ENCODE assay signal across 1 cellular context in genomic region chr11:102346748-102347525, GRCh38.
TF ChIP-seq lines count a peak whose summit lies in the region.

Gene BIRC2, plus strand, starts transcription at chr11:102347214. Its CDS starts 2,641 bp downstream, at chr11:102349855.

TF ChIP-seq in WTC11, 78 proteins besides CTCF, POLR2A, EP300 and RAD21 (continued from another document):
- TF ChIP-seq ZNF416 (CRISPR knock-in tag; IDR thresholded peaks at IDR 0.05) (peak; percentile 10; the same call in 1 of the 2 replicates), ZNF138 (CRISPR knock-in tag; conservative IDR thresholded peaks at IDR 0.05) (no peak), KAT7 (CRISPR knock-in tag; IDR thresholded peaks at IDR 0.05; ENCODE audit: borderline replicate concordance) (0 out of 2 replicates have a peak, but pooled peaks have one; percentile 20), ZNF232 (CRISPR knock-in tag; IDR thresholded peaks at IDR 0.05) (no peak), NFE2L1 (CRISPR knock-in tag; IDR thresholded peaks at IDR 0.05) (peak; percentile 79; the same call in 1 of the 2 replicates), PRRX2 (CRISPR knock-in tag; IDR thresholded peaks at IDR 0.05) (peak; percentile 69; the same call in 1 of the 2 replicates), NR3C1 (CRISPR knock-in tag; conservative IDR thresholded peaks at IDR 0.05; ENCODE audit: low read depth) (no peak; the same call in 1 of the 2 replicates), NFATC4 (CRISPR knock-in tag; IDR thresholded peaks at IDR 0.05) (no peak), CREM (CRISPR knock-in tag; IDR thresholded peaks at IDR 0.05) (peak; percentile 95), FOXP1 (CRISPR knock-in tag; IDR thresholded peaks at IDR 0.05; ENCODE audit: borderline replicate concordance) (peak; percentile 94; the same call in 1 of the 2 replicates), TCF7 (CRISPR knock-in tag; IDR thresholded peaks at IDR 0.05; ENCODE audit: low read depth) (no peak), ZNF512 (CRISPR knock-in tag; IDR thresholded peaks at IDR 0.05; ENCODE audit: borderline replicate concordance) (no peak), ZBTB43 (CRISPR knock-in tag; IDR thresholded peaks at IDR 0.05) (no peak), ATF3 (CRISPR knock-in tag; conservative IDR thresholded peaks at IDR 0.05) (no peak), MLX (CRISPR knock-in tag; IDR thresholded peaks at IDR 0.05) (no peak), E2F4 (CRISPR knock-in tag; IDR thresholded peaks at IDR 0.05; ENCODE audit: borderline replicate concordance, low read depth) (no peak), ZNF219 (CRISPR knock-in tag; IDR thresholded peaks at IDR 0.05; ENCODE audit: borderline replicate concordance) (no peak), ZNF263 (CRISPR knock-in tag; IDR thresholded peaks at IDR 0.05; ENCODE audit: low read depth) (no peak), ZNF423 (CRISPR knock-in tag; IDR thresholded peaks at IDR 0.05) (no peak)
- TF ChIP-seq, protein P1, sequence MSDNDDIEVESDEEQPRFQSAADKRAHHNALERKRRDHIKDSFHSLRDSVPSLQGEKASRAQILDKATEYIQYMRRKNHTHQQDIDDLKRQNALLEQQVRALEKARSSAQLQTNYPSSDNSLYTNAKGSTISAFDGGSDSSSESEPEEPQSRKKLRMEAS (CRISPR knock-in tag; IDR thresholded peaks at IDR 0.05) = peak; percentile 66
- TF ChIP-seq, protein P2, sequence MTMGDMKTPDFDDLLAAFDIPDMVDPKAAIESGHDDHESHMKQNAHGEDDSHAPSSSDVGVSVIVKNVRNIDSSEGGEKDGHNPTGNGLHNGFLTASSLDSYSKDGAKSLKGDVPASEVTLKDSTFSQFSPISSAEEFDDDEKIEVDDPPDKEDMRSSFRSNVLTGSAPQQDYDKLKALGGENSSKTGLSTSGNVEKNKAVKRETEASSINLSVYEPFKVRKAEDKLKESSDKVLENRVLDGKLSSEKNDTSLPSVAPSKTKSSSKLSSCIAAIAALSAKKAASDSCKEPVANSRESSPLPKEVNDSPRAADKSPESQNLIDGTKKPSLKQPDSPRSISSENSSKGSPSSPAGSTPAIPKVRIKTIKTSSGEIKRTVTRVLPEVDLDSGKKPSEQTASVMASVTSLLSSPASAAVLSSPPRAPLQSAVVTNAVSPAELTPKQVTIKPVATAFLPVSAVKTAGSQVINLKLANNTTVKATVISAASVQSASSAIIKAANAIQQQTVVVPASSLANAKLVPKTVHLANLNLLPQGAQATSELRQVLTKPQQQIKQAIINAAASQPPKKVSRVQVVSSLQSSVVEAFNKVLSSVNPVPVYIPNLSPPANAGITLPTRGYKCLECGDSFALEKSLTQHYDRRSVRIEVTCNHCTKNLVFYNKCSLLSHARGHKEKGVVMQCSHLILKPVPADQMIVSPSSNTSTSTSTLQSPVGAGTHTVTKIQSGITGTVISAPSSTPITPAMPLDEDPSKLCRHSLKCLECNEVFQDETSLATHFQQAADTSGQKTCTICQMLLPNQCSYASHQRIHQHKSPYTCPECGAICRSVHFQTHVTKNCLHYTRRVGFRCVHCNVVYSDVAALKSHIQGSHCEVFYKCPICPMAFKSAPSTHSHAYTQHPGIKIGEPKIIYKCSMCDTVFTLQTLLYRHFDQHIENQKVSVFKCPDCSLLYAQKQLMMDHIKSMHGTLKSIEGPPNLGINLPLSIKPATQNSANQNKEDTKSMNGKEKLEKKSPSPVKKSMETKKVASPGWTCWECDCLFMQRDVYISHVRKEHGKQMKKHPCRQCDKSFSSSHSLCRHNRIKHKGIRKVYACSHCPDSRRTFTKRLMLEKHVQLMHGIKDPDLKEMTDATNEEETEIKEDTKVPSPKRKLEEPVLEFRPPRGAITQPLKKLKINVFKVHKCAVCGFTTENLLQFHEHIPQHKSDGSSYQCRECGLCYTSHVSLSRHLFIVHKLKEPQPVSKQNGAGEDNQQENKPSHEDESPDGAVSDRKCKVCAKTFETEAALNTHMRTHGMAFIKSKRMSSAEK (CRISPR knock-in tag; IDR thresholded peaks at IDR 0.05; ENCODE audit: borderline replicate concordance) = no peak
- TF ChIP-seq, protein P3, sequence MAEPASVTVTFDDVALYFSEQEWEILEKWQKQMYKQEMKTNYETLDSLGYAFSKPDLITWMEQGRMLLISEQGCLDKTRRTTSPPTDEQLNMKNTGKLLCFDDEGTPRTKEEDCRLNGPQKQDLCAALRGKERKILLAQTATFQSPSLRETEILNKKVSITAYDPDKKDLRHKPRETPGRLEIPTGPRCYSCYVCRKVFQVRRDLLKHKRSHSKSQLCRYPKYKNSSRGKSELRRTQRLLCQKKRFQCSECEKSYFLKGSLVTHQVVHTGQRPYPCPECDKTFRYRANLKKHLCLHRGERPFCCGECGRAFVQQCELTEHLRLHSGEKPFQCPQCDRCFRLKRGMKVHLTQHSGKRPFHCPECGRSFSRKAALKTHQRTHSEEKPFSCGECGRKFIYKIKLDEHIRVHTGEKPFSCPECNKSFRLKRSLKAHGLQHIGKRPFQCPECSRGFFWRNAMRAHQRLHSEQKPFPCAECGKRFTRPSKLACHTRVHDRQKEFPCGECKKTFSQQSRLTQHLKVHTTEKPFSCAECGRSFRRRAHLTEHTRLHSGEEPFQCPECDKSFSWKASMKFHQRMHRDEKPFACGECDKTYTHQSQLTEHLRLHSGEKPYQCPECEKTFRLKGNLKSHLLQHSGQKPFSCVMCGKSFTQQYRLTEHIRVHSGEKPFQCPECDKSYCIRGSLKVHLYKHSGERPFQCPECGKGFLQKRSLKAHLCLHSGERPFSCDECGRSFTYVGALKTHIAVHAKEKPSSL (CRISPR knock-in tag; conservative IDR thresholded peaks at IDR 0.05) = no peak
- TF ChIP-seq, protein P4, sequence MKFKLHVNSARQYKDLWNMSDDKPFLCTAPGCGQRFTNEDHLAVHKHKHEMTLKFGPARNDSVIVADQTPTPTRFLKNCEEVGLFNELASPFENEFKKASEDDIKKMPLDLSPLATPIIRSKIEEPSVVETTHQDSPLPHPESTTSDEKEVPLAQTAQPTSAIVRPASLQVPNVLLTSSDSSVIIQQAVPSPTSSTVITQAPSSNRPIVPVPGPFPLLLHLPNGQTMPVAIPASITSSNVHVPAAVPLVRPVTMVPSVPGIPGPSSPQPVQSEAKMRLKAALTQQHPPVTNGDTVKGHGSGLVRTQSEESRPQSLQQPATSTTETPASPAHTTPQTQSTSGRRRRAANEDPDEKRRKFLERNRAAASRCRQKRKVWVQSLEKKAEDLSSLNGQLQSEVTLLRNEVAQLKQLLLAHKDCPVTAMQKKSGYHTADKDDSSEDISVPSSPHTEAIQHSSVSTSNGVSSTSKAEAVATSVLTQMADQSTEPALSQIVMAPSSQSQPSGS (CRISPR knock-in tag; IDR thresholded peaks at IDR 0.05; ENCODE audit: borderline replicate concordance, low read depth) = peak; percentile 72; the same call in 1 of the 2 replicates
- TF ChIP-seq, protein P5, sequence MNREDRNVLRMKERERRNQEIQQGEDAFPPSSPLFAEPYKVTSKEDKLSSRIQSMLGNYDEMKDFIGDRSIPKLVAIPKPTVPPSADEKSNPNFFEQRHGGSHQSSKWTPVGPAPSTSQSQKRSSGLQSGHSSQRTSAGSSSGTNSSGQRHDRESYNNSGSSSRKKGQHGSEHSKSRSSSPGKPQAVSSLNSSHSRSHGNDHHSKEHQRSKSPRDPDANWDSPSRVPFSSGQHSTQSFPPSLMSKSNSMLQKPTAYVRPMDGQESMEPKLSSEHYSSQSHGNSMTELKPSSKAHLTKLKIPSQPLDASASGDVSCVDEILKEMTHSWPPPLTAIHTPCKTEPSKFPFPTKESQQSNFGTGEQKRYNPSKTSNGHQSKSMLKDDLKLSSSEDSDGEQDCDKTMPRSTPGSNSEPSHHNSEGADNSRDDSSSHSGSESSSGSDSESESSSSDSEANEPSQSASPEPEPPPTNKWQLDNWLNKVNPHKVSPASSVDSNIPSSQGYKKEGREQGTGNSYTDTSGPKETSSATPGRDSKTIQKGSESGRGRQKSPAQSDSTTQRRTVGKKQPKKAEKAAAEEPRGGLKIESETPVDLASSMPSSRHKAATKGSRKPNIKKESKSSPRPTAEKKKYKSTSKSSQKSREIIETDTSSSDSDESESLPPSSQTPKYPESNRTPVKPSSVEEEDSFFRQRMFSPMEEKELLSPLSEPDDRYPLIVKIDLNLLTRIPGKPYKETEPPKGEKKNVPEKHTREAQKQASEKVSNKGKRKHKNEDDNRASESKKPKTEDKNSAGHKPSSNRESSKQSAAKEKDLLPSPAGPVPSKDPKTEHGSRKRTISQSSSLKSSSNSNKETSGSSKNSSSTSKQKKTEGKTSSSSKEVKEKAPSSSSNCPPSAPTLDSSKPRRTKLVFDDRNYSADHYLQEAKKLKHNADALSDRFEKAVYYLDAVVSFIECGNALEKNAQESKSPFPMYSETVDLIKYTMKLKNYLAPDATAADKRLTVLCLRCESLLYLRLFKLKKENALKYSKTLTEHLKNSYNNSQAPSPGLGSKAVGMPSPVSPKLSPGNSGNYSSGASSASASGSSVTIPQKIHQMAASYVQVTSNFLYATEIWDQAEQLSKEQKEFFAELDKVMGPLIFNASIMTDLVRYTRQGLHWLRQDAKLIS (CRISPR knock-in tag; IDR thresholded peaks at IDR 0.05; ENCODE audit: borderline replicate concordance) = peak; percentile 71; the same call in 1 of the 2 replicates
